In genomic region chr14:78835909-78836308, GRCh38 we compare ENCODE assay signal across 17 cellular contexts.
DNase-seq lines count a peak whose midpoint lies in the region; ATAC-seq, FAIRE-seq and TF ChIP-seq lines count a peak whose summit lies in the region.
"Had no signal": no experiment of that assay in that cellular context is flagged by ENCODE, and none has a peak within 500 bp of the region (broad histone marks: within the 10 kb centered on the region; RNA-seq: fewer than 3 reads in every experiment).

No MANE protein-coding gene starts in this region.

- H3K9me2 ChIP-seq in neural cell (ENCODE audit: insufficient read depth, low read length), result no peaks in the 10 kb centered on the region

- no peak overlapping the region for H3K4me3 ChIP-seq in HepG2 (replicated peaks in 1 of 3; ENCODE audit: insufficient read depth in 1 of 3, low read depth in 2 of 3, low read length in 3 of 3)
- no peak overlapping the region for H3K4me3 ChIP-seq in right lobe of liver
- no peak overlapping the region for H3K4me3 ChIP-seq in K562
- H3K4me3 ChIP-seq in neural cell (ENCODE audit: low read length), result peak overlapping the region; percentile 49
- H3K4me3 ChIP-seq: GM23338 had no signal

- H3K9me3 ChIP-seq in HepG2 (ENCODE audit: low read length), result no peaks in the 10 kb centered on the region
- no peaks in the 10 kb centered on the region for H3K9me3 ChIP-seq in right lobe of liver
- H3K9me3 ChIP-seq in K562 (replicated peaks; ENCODE audit: control insufficient read depth, insufficient read depth, low read depth, low read length), result no peaks in the 10 kb centered on the region
- no peaks in the 10 kb centered on the region for H3K9me3 ChIP-seq in neural cell (ENCODE audit: low read length)
- H3K9me3 ChIP-seq: BE2C had no signal

- no peaks in the 10 kb centered on the region for H4K20me1 ChIP-seq in HepG2 (ENCODE audit: insufficient read depth, low read length)
- H4K20me1 ChIP-seq in K562 (replicated peaks; ENCODE audit: control insufficient read depth, insufficient read depth, low read length), result no peaks in the 10 kb centered on the region
- H4K20me1 ChIP-seq in neural cell (ENCODE audit: insufficient read depth), result no peaks in the 10 kb centered on the region

- DNase-seq in HepG2 (ENCODE audit: low spot score), result no peak
- DNase-seq in right lobe of liver, result no peak
- no peak for DNase-seq in K562 (ENCODE audit: extremely low read depth in 1 of 4, low spot score in 3 of 4)
- DNase-seq in NCI-H187 treated with DMSO at 0.1 percent for 48 hours (lab: John Stamatoyannopoulos, UW), result no peak
- no peak for DNase-seq in DMS 273 (lab: John Stamatoyannopoulos, UW; ENCODE audit: unreplicated experiment)
- DNase-seq: ACHN; BE2C; C1 segment of cervical spinal cord; CD4-positive, CD25-positive, alpha-beta regulatory T cell; CD8-positive, alpha-beta memory T cell; COR-L47; HCEC 1CT had no signal

- H3K4me2 ChIP-seq in HepG2 (ENCODE audit: low read depth, low read length), result no peak overlapping the region
- H3K4me2 ChIP-seq in K562 (ENCODE audit: insufficient read depth, low read length), result no peak overlapping the region
- H3K4me2 ChIP-seq in neural cell (ENCODE audit: low read length), result peak overlapping the region; percentile 32
- H3K4me2 ChIP-seq: GM23338 had no signal

- no peaks in the 10 kb centered on the region for H3K9me1 ChIP-seq in K562 (ENCODE audit: control insufficient read depth, insufficient read depth, low read length)

- 0% methylated on average over 1 of the region's 1 CpG for WGBS in HepG2 (ENCODE audit: low lambda C conversion rate)
- 35% methylated on average over 1 of the region's 1 CpG for WGBS in right lobe of liver (ENCODE audit: insufficient coverage, low coverage, low lambda C conversion rate, missing lambda C conversion rate)
- WGBS in K562 (ENCODE audit: insufficient coverage, low coverage, missing lambda C conversion rate), result 0% methylated on average over 1 of the region's 1 CpG

- FAIRE-seq in HepG2 (lab: Jason Lieb, UNC) (no peak), K562 (lab: Jason Lieb, UNC) (no peak)
- FAIRE-seq: G401.6, GM12891, H54 had no signal

- no peak overlapping the region for H3K27ac ChIP-seq in HepG2 (ENCODE audit: extremely low read length, insufficient read depth, low read length)
- no peak overlapping the region for H3K27ac ChIP-seq in right lobe of liver
- no peak overlapping the region for H3K27ac ChIP-seq in K562 (ENCODE audit: extremely low read depth, low read depth, low read length)
- peak overlapping the region; percentile 86 for H3K27ac ChIP-seq in neural cell (ENCODE audit: low read length)

- CTCF ChIA-PET in HepG2 (lab: Yijun Ruan, JAX; ENCODE audit: low intra/inter-chr PET ratio, low total read pairs) (no interaction called here), K562 (lab: Yijun Ruan, JAX; ENCODE audit: low intra/inter-chr PET ratio) (interaction anchor here (1.6 kb wide), 1 partner anchor 46 kb away, joined by 3 read pairs; no protein-coding TSS in a partner anchor)

- no peaks in the 10 kb centered on the region for H3K79me2 ChIP-seq in HepG2 (ENCODE audit: insufficient read depth, low read length)
- no peaks in the 10 kb centered on the region for H3K79me2 ChIP-seq in K562 (ENCODE audit: control insufficient read depth, insufficient read depth, low read length)
- H3K79me2 ChIP-seq in neural cell (replicated peaks; ENCODE audit: insufficient read depth, low read length), result no peaks in the 10 kb centered on the region

- intact Hi-C loops in HepG2 (cut with micrococcal nuclease; ENCODE audit: unreplicated experiment) (loop anchor here (2.0 kb wide), 1 partner anchor 45 kb away; no protein-coding TSS in a partner anchor), right lobe of liver (cut with DNase I) (no loop called here), K562 (cut with micrococcal nuclease) (loop anchor here (5.0 kb wide), 1 partner anchor 389 kb away; no protein-coding TSS in a partner anchor)

- POLR2A ChIA-PET in HepG2 (lab: Yijun Ruan, JAX) (no interaction called here), K562 (lab: Yijun Ruan, JAX) (no interaction called here)

- no peaks in the 10 kb centered on the region for H3K36me3 ChIP-seq in HepG2 (replicated peaks in 1 of 2; ENCODE audit: control insufficient read depth in 1 of 2, insufficient read depth in 2 of 2, low read length in 2 of 2)
- no peaks in the 10 kb centered on the region for H3K36me3 ChIP-seq in right lobe of liver
- H3K36me3 ChIP-seq in K562 (ENCODE audit: control insufficient read depth, insufficient read depth, low read length), result no peaks in the 10 kb centered on the region
- H3K36me3 ChIP-seq in neural cell (ENCODE audit: insufficient read depth, low read length), result no peaks in the 10 kb centered on the region
- H3K36me3 ChIP-seq: BE2C had no signal

- no peaks in the 10 kb centered on the region for H3K27me3 ChIP-seq in HepG2 (ENCODE audit: control insufficient read depth in 1 of 2, insufficient read depth in 2 of 2, low read length in 2 of 2)
- H3K27me3 ChIP-seq in right lobe of liver, result no peaks in the 10 kb centered on the region
- no peaks in the 10 kb centered on the region for H3K27me3 ChIP-seq in K562 (ENCODE audit: control insufficient read depth in 2 of 2, insufficient read depth in 2 of 2, low read length in 2 of 2)
- no peaks in the 10 kb centered on the region for H3K27me3 ChIP-seq in neural cell (ENCODE audit: insufficient read depth, low read depth, low read length)

- TF ChIP-seq EP300 in HepG2 (IDR thresholded peaks at IDR 0.05; ENCODE audit: low read depth in 2 of 2, low read length in 2 of 2) (no peak), HepG2 (CRISPR knock-in tag; IDR thresholded peaks at IDR 0.05; ENCODE audit: borderline replicate concordance) (no peak), K562 (IDR thresholded peaks at IDR 0.05; ENCODE audit: low read length) (no peak), neural cell (conservative IDR thresholded peaks at IDR 0.05; ENCODE audit: poor library complexity, severe bottlenecking) (no peak)

- ATAC-seq in HepG2, result no peak
- ATAC-seq in right lobe of liver, result no peak
- ATAC-seq in K562, result no peak

- no peaks in the 10 kb centered on the region for H3K4me1 ChIP-seq in HepG2 (ENCODE audit: insufficient read depth, low read length)
- no peaks in the 10 kb centered on the region for H3K4me1 ChIP-seq in right lobe of liver
- H3K4me1 ChIP-seq in K562 (replicated peaks in 1 of 2; ENCODE audit: control insufficient read depth in 2 of 2, insufficient read depth in 2 of 2, low read length in 2 of 2), result no peaks in the 10 kb centered on the region
- H3K4me1 ChIP-seq: BE2C had no signal

- H2AFZ ChIP-seq in HepG2 (ENCODE audit: low read length), result no peak overlapping the region
- H2AFZ ChIP-seq in K562 (ENCODE audit: low read depth, low read length), result no peak overlapping the region
- no peak overlapping the region for H2AFZ ChIP-seq in neural cell (ENCODE audit: low read depth, low read length)
- H2AFZ ChIP-seq: GM23338 had no signal

- in situ Hi-C loops in HepG2 (cut with HindIII; ENCODE audit: extremely low pct_ligation_motif_present, low pct_unique_long_range_greater_than_20kb) (loop anchor here (25.0 kb wide), 2 partner anchors 674 to 824 kb away; partner anchors contain the start of gene NRXN3), K562 (cut with MboI) (no loop called here)

- H3K9ac ChIP-seq in HepG2 (ENCODE audit: insufficient read depth, low read depth, low read length), result no peak overlapping the region
- no peak overlapping the region for H3K9ac ChIP-seq in K562 (ENCODE audit: insufficient read depth in 1 of 2, low read depth in 2 of 2, low read length in 2 of 2)
- H3K9ac ChIP-seq in neural cell (ENCODE audit: low read length), result peak overlapping the region; percentile 53

- H3F3A ChIP-seq in neural cell (ENCODE audit: insufficient read depth, low read length, poor library complexity, severe bottlenecking), result peaks cover 8% of the 10 kb centered on the region

- no TSS peak for BruUV-seq in HepG2 (replicated peaks; lab: Mats Ljungman, UMichigan)
- no TSS peak for BruUV-seq in K562 (replicated peaks; lab: Mats Ljungman, UMichigan)

- TF ChIP-seq RAD21 in HepG2 (CRISPR knock-in tag; IDR thresholded peaks at IDR 0.05) (no peak), K562 (CRISPR knock-in tag; conservative IDR thresholded peaks at IDR 0.05 in 1 of 2, IDR thresholded peaks at IDR 0.05 in 1 of 2) (no peak), neural cell (conservative IDR thresholded peaks at IDR 0.05) (no peak)

- TF ChIP-seq CTCF in HepG2 (CRISPR knock-in tag; IDR thresholded peaks at IDR 0.05) (no peak), right lobe of liver (IDR thresholded peaks at IDR 0.05) (no peak), K562 (IDR thresholded peaks at IDR 0.05 in 2 of 3, conservative IDR thresholded peaks at IDR 0.05 in 1 of 3; ENCODE audit: insufficient read depth in 2 of 3, low read depth in 1 of 3, low read length in 3 of 3) (no peak), neural cell (IDR thresholded peaks at IDR 0.05; ENCODE audit: poor library complexity, severe bottlenecking) (no peak)

- TF ChIP-seq POLR2A in HepG2 (IDR thresholded peaks at IDR 0.05; ENCODE audit: insufficient read depth in 1 of 2, low read depth in 2 of 2, low read length in 2 of 2), result no peak
- no peak for TF ChIP-seq POLR2A in right lobe of liver (IDR thresholded peaks at IDR 0.05)
- no peak for TF ChIP-seq POLR2A in K562 (conservative IDR thresholded peaks at IDR 0.05)

TF ChIP-seq in neural cell, 6 proteins besides CTCF, POLR2A, EP300 and RAD21 (continues in another document):
- TF ChIP-seq REST (IDR thresholded peaks at IDR 0.05; ENCODE audit: borderline replicate concordance), result no peak

Comparison
In these comparisons a context has a peak if more than half of its experiments do, and no peak if none do; other contexts are left out.
1. intact Hi-C loops: an anchor here in HepG2 (2.0 kb wide) and K562 (5.0 kb wide); none called in right lobe of liver.
2. Of the 241 proteins assayed by ChIP-seq in both HepG2 and K562: peak only in HepG2: MAFF; only in K562: none; in both: none; in neither: 239; mixed calls (peak in some experiments, not most) for 1.